ENCODE assay signal across 11 cellular contexts in the genomic region with DNA sequence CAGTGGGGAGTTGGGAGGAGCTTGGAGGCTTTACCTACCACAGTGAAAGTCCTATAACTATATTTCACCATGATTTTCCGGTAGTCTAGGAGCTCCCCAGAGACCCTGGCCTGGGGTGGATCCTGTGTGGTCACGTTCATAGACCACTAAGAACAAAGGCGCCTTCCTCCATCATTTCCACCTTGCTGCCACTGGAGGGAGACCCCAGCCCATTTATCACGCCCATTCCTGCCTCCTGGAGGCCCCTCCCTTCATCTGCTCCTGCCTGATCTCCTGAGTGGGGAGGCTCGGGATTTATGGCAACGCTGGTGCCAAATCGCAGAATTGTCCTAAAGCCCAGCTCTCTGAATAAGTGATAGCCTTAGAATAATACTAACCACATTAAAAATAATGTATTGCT.
DNase-seq lines count a peak whose midpoint lies in the region; ATAC-seq and TF ChIP-seq lines count a peak whose summit lies in the region.
"Had no signal": no experiment of that assay in that cellular context is flagged by ENCODE, and none has a peak within 500 bp of the region (broad histone marks: within the 10 kb centered on the region; RNA-seq: fewer than 3 reads in every experiment).

No MANE protein-coding gene starts in this region.

- peak; percentile 14; the same call in 1 of the 2 replicates for TF ChIP-seq CTCF in AG04450 (IDR thresholded peaks at IDR 0.05; ENCODE audit: low read depth, low read length)
- TF ChIP-seq CTCF in IMR-90 (conservative IDR thresholded peaks at IDR 0.05; ENCODE audit: low read depth, low read length), result no peak; the same call in 1 of the 2 replicates
- no peak for TF ChIP-seq CTCF in CD4-positive, alpha-beta T cell (IDR thresholded peaks at IDR 0.05)

- H3K4ac ChIP-seq in IMR-90 (ENCODE audit: low read depth, low read length), result 0 out of 2 replicates have a peak overlapping the region, but pooled peaks have one; percentile 60

- H4K91ac ChIP-seq in IMR-90 (ENCODE audit: insufficient read depth, low read depth, low read length), result no peak overlapping the region; the same call in 1 of the 2 replicates

- H3K27me3 ChIP-seq in AG04450 (ENCODE audit: control insufficient read depth, insufficient read depth, low read length) (no peaks in the 10 kb centered on the region), IMR-90 (ENCODE audit: control insufficient read depth, insufficient read depth, low read length) (no peaks in the 10 kb centered on the region), SJCRH30 (no peaks in the 10 kb centered on the region)
- H3K27me3 ChIP-seq in CD8-positive, alpha-beta memory T cell (ENCODE audit: insufficient read depth, low read length, poor library complexity, severe bottlenecking), result no peaks in the 10 kb centered on the region
- H3K27me3 ChIP-seq in CD4-positive, alpha-beta T cell (ENCODE audit: control insufficient read depth, insufficient read depth, low read length), result no peaks in the 10 kb centered on the region
- H3K27me3 ChIP-seq: thyroid gland had no signal

- TF ChIP-seq POLR2A in IMR-90 (IDR thresholded peaks at IDR 0.05; ENCODE audit: low read depth, low read length), result no peak

- peaks cover 0 to 1% of the 10 kb centered on the region in 2 donors for H3K27me3 Mint-ChIP-seq in CD8-positive, alpha-beta memory T cell
- no peaks in the 10 kb centered on the region for H3K27me3 Mint-ChIP-seq in CD4-positive, alpha-beta T cell

- dilution Hi-C loops in IMR-90 (cut with HindIII; ENCODE audit: low sequenced_read_pairs, unreplicated experiment), result no loop called here

- BruUV-seq in IMR-90 (replicated peaks; lab: Mats Ljungman, UMichigan), result no TSS peak

- H4K8ac ChIP-seq in IMR-90 (ENCODE audit: low read depth in 2 of 2, low read length in 2 of 2), result no peak overlapping the region; a peak in 1 of 4 replicates

- H3K4me3 ChIP-seq in AG04450 (ENCODE audit: low read depth, low read length) (no peak overlapping the region), IMR-90 (ENCODE audit: insufficient read depth, low read depth, low read length) (no peak overlapping the region), SJCRH30 (no peak overlapping the region)
- no peak overlapping the region for H3K4me3 ChIP-seq in CD8-positive, alpha-beta memory T cell (ENCODE audit: low read length)
- H3K4me3 ChIP-seq: thyroid gland had no signal

- no peak overlapping the region for H2AFZ ChIP-seq in IMR-90 (replicated peaks; ENCODE audit: low read length, poor library complexity)

- POLR2A ChIA-PET in AG04450 (lab: Yijun Ruan, JAX), result no interaction called here
- POLR2A ChIA-PET in IMR-90 (lab: Charles Lee; ENCODE audit: unreplicated experiment), result no interaction called here
- POLR2A ChIA-PET in CD8-positive, alpha-beta memory T cell (lab: Charles Lee), result no interaction called here
- POLR2A ChIA-PET in CD4-positive, alpha-beta T cell (lab: Charles Lee), result no interaction called here

- H3K27ac ChIP-seq in AG04450 (ENCODE audit: low read depth, low read length) (no peak overlapping the region), IMR-90 (ENCODE audit: insufficient read depth, low read length) (peak overlapping the region; percentile 97; the same call in 1 of the 2 replicates), SJCRH30 (no peak overlapping the region)
- H3K27ac ChIP-seq in CD8-positive, alpha-beta memory T cell (ENCODE audit: low read depth, low read length), result no peak overlapping the region
- no peak overlapping the region for H3K27ac ChIP-seq in CD4-positive, alpha-beta T cell (ENCODE audit: low read depth, low read length)
- H3K27ac ChIP-seq: HL-60, thyroid gland had no signal

- peak overlapping the region in 1 of 8 donors; percentile 62 for H3K27ac Mint-ChIP-seq in CD8-positive, alpha-beta memory T cell
- H3K27ac Mint-ChIP-seq in CD4-positive, alpha-beta T cell, result no peak overlapping the region

- H2BK15ac ChIP-seq in IMR-90 (ENCODE audit: low read depth, low read length), result 0 out of 3 replicates have a peak overlapping the region, but pooled peaks have one; percentile 1

- H3K23ac ChIP-seq in IMR-90 (ENCODE audit: low read depth, low read length), result no peak overlapping the region

- H3K9me3 ChIP-seq in AG04450 (ENCODE audit: control insufficient read depth, insufficient read depth, low read length) (no peaks in the 10 kb centered on the region), IMR-90 (ENCODE audit: control insufficient read depth, insufficient read depth, low read length) (peaks cover 2% of the 10 kb centered on the region; the same call in 1 of the 2 replicates), SJCRH30 (replicated peaks) (no peaks in the 10 kb centered on the region)
- no peaks in the 10 kb centered on the region for H3K9me3 ChIP-seq in CD8-positive, alpha-beta memory T cell (ENCODE audit: low read length)
- no peaks in the 10 kb centered on the region for H3K9me3 ChIP-seq in CD4-positive, alpha-beta T cell (ENCODE audit: control insufficient read depth, low read length)
- H3K9me3 ChIP-seq: thyroid gland had no signal

- H3K4me1 ChIP-seq in IMR-90 (ENCODE audit: control insufficient read depth, insufficient read depth, low read length) (peaks cover 5% of the 10 kb centered on the region; the same call in 1 of the 2 replicates), SJCRH30 (peaks cover 7% of the 10 kb centered on the region; the same call in 1 of the 2 replicates)
- H3K4me1 ChIP-seq in CD8-positive, alpha-beta memory T cell (ENCODE audit: insufficient read depth, low read length), result no peaks in the 10 kb centered on the region
- H3K4me1 ChIP-seq: thyroid gland had no signal

- WGBS in IMR-90 (ENCODE audit: extremely low coverage in 2 of 2, insufficient read length in 1 of 2), 2 experiments, result no CpG with 5 or more reads among the region's 7 CpGs

- CTCF ChIA-PET in AG04450 (lab: Charles Lee), result interaction anchor here (0.6 to 1.3 kb wide), 4 partner anchors 9 to 1666 kb away, joined by 3 to 4 read pairs (median 3); no protein-coding TSS in a partner anchor
- CTCF ChIA-PET in IMR-90 (lab: Yijun Ruan, JAX), result no interaction called here
- CTCF ChIA-PET in CD8-positive, alpha-beta memory T cell (lab: Charles Lee), result no interaction called here
- CTCF ChIA-PET in CD4-positive, alpha-beta T cell (lab: Charles Lee), result no interaction called here

- H3K56ac ChIP-seq in IMR-90 (ENCODE audit: extremely low read depth, insufficient read depth, low read length), result no peak overlapping the region

- no peak for DNase-seq in AG04450 (ENCODE audit: low read depth, low spot score)
- no peak for DNase-seq in IMR-90
- peak; percentile 73 to 86 for DNase-seq in SJCRH30
- DNase-seq in iPS-NIHi7 (ENCODE audit: extremely low spot score), result peak; percentile 81
- DNase-seq in CD8-positive, alpha-beta memory T cell, result no peak
- no peak for DNase-seq in activated effector memory CD4-positive, alpha-beta T cell treated with Interleukin-2 at 50 U/mL for 16 hours
- DNase-seq in CD4-positive, alpha-beta T cell, result no peak
- DNase-seq: left colon, thyroid gland had no signal

- no peaks in the 10 kb centered on the region for H3K9me1 ChIP-seq in IMR-90 (ENCODE audit: insufficient read depth, low read length)

- H2AK5ac ChIP-seq in IMR-90 (ENCODE audit: low read depth, low read length), result no peak overlapping the region

- no peaks in the 10 kb centered on the region for H3K36me3 Mint-ChIP-seq in CD8-positive, alpha-beta memory T cell
- H3K36me3 Mint-ChIP-seq in CD4-positive, alpha-beta T cell (ENCODE audit: low read depth), result no peaks in the 10 kb centered on the region

- peak; percentile 17; the same call in 1 of the 2 replicates for ATAC-seq in IMR-90 (ENCODE audit: low read depth)
- ATAC-seq in GM18867 (IDR thresholded peaks at IDR 0.05; ENCODE audit: unreplicated experiment), result no peak
- no peak for ATAC-seq in CD4-positive, alpha-beta T cell (ENCODE audit: poor library complexity)

- no peaks in the 10 kb centered on the region for H3K36me3 ChIP-seq in IMR-90 (ENCODE audit: control insufficient read depth, insufficient read depth, low read length)
- no peaks in the 10 kb centered on the region for H3K36me3 ChIP-seq in SJCRH30
- H3K36me3 ChIP-seq in CD8-positive, alpha-beta memory T cell (ENCODE audit: insufficient read depth, low read length), result no peaks in the 10 kb centered on the region
- H3K36me3 ChIP-seq: thyroid gland had no signal

- H2BK5ac ChIP-seq in IMR-90 (ENCODE audit: low read depth, low read length, poor library complexity, severe bottlenecking), result no peak overlapping the region

- H2BK120ac ChIP-seq in IMR-90 (ENCODE audit: low read depth, low read length), result 0 out of 2 replicates have a peak overlapping the region, but pooled peaks have one; percentile 70

- H3K79me1 ChIP-seq in IMR-90 (ENCODE audit: low read depth in 1 of 2, low read length in 2 of 2), result no peaks in the 10 kb centered on the region

- no peaks in the 10 kb centered on the region for H3K4me1 Mint-ChIP-seq in CD8-positive, alpha-beta memory T cell
- no peaks in the 10 kb centered on the region for H3K4me1 Mint-ChIP-seq in CD4-positive, alpha-beta T cell (ENCODE audit: low read depth)

- H4K20me1 ChIP-seq in IMR-90 (ENCODE audit: insufficient read depth, low read length), result no peaks in the 10 kb centered on the region

- no peak overlapping the region for H2BK20ac ChIP-seq in IMR-90 (ENCODE audit: low read depth, low read length)

- in situ Hi-C loops in IMR-90 (cut with MboI; ENCODE audit: low sequenced_read_pairs), result loop anchor here (10.0 to 25.0 kb wide), 2 partner anchors 586 to 898 kb away; a partner anchor contains a TSS

- no peak overlapping the region for H2AK9ac ChIP-seq in IMR-90 (replicated peaks; ENCODE audit: low read depth, low read length, poor library complexity)

- TF ChIP-seq RAD21 in IMR-90 (IDR thresholded peaks at IDR 0.05; ENCODE audit: low read length), result peak; percentile 19; the same call in 1 of the 2 replicates

- no peak overlapping the region for H3K4me3 Mint-ChIP-seq in CD8-positive, alpha-beta memory T cell
- H3K4me3 Mint-ChIP-seq in CD4-positive, alpha-beta T cell, result no peak overlapping the region

- H3K18ac ChIP-seq in IMR-90 (ENCODE audit: low read depth, low read length), result peak overlapping the region; percentile 62; the same call in 1 of the 2 replicates

- H3K14ac ChIP-seq in IMR-90 (replicated peaks; ENCODE audit: low read depth, low read length), result no peak overlapping the region

- H3K9ac ChIP-seq in IMR-90 (ENCODE audit: low read depth, low read length), result no peak overlapping the region; the same call in 1 of the 2 replicates

- H3K4me2 ChIP-seq in IMR-90 (ENCODE audit: low read depth, low read length), result no peak overlapping the region

- H3K9me3 Mint-ChIP-seq in CD8-positive, alpha-beta memory T cell, result peaks cover 5 to 15% (median 13%) of the 10 kb centered on the region in 5 donors
- H3K9me3 Mint-ChIP-seq in CD4-positive, alpha-beta T cell, result peaks cover 2% of the 10 kb centered on the region

- peak overlapping the region; percentile 50; the same call in 1 of the 2 replicates for H4K5ac ChIP-seq in IMR-90 (ENCODE audit: low read depth, low read length)

- intact Hi-C loops in IMR-90 (cut with micrococcal nuclease), result loop anchor here (10.0 kb wide), 1 partner anchor 896 kb away; no protein-coding TSS in a partner anchor
- intact Hi-C loops in CD4-positive, alpha-beta T cell (cut with DNase I, micrococcal nuclease), result no loop called here

TF ChIP-seq in IMR-90, 13 proteins besides CTCF, POLR2A, EP300 and RAD21 (continues in another document):
- TF ChIP-seq MXI1 (IDR thresholded peaks at IDR 0.05; ENCODE audit: borderline replicate concordance, low read depth, low read length), result no peak
- TF ChIP-seq NFE2L2 (IDR thresholded peaks at IDR 0.05; ENCODE audit: low read depth, low read length), result no peak
- TF ChIP-seq CEBPB (IDR thresholded peaks at IDR 0.05; ENCODE audit: low read depth, low read length), result no peak

Comparison
In these comparisons a context has a peak if more than half of its experiments do, and no peak if none do; other contexts are left out.
1. DNase-seq: peak in SJCRH30 (2 of 2) and iPS-NIHi7 (single experiment); none in AG04450 (single experiment), IMR-90 (single experiment), CD8-positive, alpha-beta memory T cell (0 of 5), activated effector memory CD4-positive, alpha-beta T cell treated with Interleukin-2 at 50 U/mL for 16 hours (single experiment) and CD4-positive, alpha-beta T cell (0 of 10).